Comparison of ENCODE assay signal across 24 cellular contexts in genomic region chr10:26798298-26798697, GRCh38.
"Had no signal": no experiment of that assay in that cellular context is flagged by ENCODE, and none has a peak within 500 bp of the region (broad histone marks: within the 10 kb centered on the region; RNA-seq: fewer than 3 reads in every experiment).

No MANE protein-coding gene starts in this region.

- ATAC-seq: activated naive CD4-positive, alpha-beta T cell treated with anti-CD3 and anti-CD28 coated beads, Interleukin-2, amount 50 U/mL, for 72 hours; gastroesophageal sphincter; heart left ventricle; left lung; psoas muscle; right cardiac atrium; WTC11 had no signal

- H3K27ac Mint-ChIP-seq: activated CD4-positive, alpha-beta memory T cell treated with anti-CD3 and anti-CD28 coated beads for 36 hours; activated naive CD4-positive, alpha-beta T cell treated with anti-CD3 and anti-CD28 coated beads, Interleukin-2, amount 50 U/mL, for 72 hours; activated T-helper 1 cell treated with anti-CD3 and anti-CD28 coated beads, Interleukin-12 subunit alpha, Interleukin-12 subunit beta, Interleukin-2, Interleukin-4 antibody, amounts not matched to agents 30 ng/mL and 10 ng/mL and 1 ng/mL, durations not matched to agents 14 hours and 24 hours and 36 hours; T-helper 2 cell treated with Interferon-gamma antibody and Interleukin-4, amounts not matched to agents 5 μg/mL and 100 μg/mL, for 36 hours; WTC11 had no signal

- H3K27me3 Mint-ChIP-seq: activated CD4-positive, alpha-beta memory T cell treated with anti-CD3 and anti-CD28 coated beads for 36 hours; stimulated activated naive CD8-positive, alpha-beta T cell treated with anti-CD3 and anti-CD28 coated beads, Interleukin-15, Interleukin-2, amounts not matched to agents 100 ng/mL and 50 ng/mL, for 24 hours had no signal

- DNase-seq: activated CD4-positive, alpha-beta memory T cell treated with anti-CD3 and anti-CD28 coated beads for 36 hours; activated CD4-positive, alpha-beta T cell treated with anti-CD3 and anti-CD28 coated beads for 4 hours; activated gamma-delta T cell treated with Interleukin-2 at 50 U/mL for 16 hours; activated T-cell treated with anti-CD3 and anti-CD28 coated beads for 4 hours; amniotic stem cell; brain microvascular endothelial cell; central memory CD4-positive, alpha-beta T cell; cortex of kidney; effector CD8-positive, alpha-beta T cell; heart left ventricle; kidney; left lung; ovary; psoas muscle; right cardiac atrium; transverse colon had no signal

- H3K27me3 ChIP-seq: brain microvascular endothelial cell, esophagus muscularis mucosa, gastroesophageal sphincter, heart left ventricle, left lung, ovary, transverse colon had no signal

- H3K4me3 ChIP-seq: esophagus muscularis mucosa, gastroesophageal sphincter, heart left ventricle, left lung, ovary, psoas muscle, skin epidermis, transverse colon had no signal

- H3K9me3 Mint-ChIP-seq: stimulated activated naive CD8-positive, alpha-beta T cell treated with anti-CD3 and anti-CD28 coated beads, Interleukin-15, Interleukin-2, amounts not matched to agents 100 ng/mL and 50 ng/mL, for 24 hours had no signal

- H3K4me3 Mint-ChIP-seq: activated CD4-positive, alpha-beta memory T cell treated with anti-CD3 and anti-CD28 coated beads for 36 hours; activated T-helper 1 cell treated with anti-CD3 and anti-CD28 coated beads, Interleukin-12 subunit alpha, Interleukin-12 subunit beta, Interleukin-2, Interleukin-4 antibody, amounts not matched to agents 30 ng/mL and 10 ng/mL and 1 ng/mL, durations not matched to agents 14 hours and 24 hours and 36 hours; stimulated activated naive CD8-positive, alpha-beta T cell treated with anti-CD3 and anti-CD28 coated beads, Interleukin-15, Interleukin-2, amounts not matched to agents 100 ng/mL and 50 ng/mL, for 24 hours; T-helper 2 cell treated with Interferon-gamma antibody and Interleukin-4, amounts not matched to agents 5 μg/mL and 100 μg/mL, for 36 hours; WTC11 had no signal

- H3K36me3 ChIP-seq: brain microvascular endothelial cell, esophagus muscularis mucosa, gastroesophageal sphincter, heart left ventricle, left lung, ovary, transverse colon had no signal

- H3K9me3 ChIP-seq: ovary, psoas muscle had no signal
